27 cellular contexts compared by ENCODE assay signal in the genomic region with DNA sequence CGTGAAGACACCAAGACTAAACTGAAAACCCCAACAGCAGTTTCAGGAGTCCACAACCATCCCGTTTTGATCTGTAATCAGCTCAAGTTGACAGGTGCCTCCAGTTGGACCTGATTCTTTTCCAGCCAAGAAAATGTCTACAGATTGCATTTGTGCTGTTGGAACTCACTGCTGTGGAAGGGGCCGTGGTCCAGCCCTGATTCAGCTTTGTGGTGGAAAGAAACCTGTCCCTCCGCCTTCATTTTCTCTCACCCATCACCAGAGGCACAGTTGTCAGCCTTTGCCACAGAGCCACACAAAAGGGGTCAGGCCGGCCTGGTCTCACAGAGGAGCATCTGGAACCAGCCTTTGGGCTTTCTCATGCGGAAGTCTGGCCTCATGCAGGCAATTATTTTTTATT.
"Had no signal": no experiment of that assay in that cellular context is flagged by ENCODE, and none has a peak within 500 bp of the region (broad histone marks: within the 10 kb centered on the region; RNA-seq: fewer than 3 reads in every experiment).

No MANE protein-coding gene starts in this region.

- H3K4me1 ChIP-seq: ascending aorta, breast epithelium, colonic mucosa, esophagus squamous epithelium, gastroesophageal sphincter had no signal

- H3K4me3 ChIP-seq: ascending aorta, breast epithelium, cardiac muscle cell, colonic mucosa, esophagus squamous epithelium, gastroesophageal sphincter had no signal

- H3K27ac ChIP-seq: ascending aorta, breast epithelium, cardiac muscle cell, colonic mucosa, epithelial cell of prostate, esophagus squamous epithelium, gastroesophageal sphincter had no signal

- ATAC-seq: activated CD4-positive, alpha-beta T cell treated with anti-CD3 and anti-CD28 coated beads for 36 hours; activated CD8-positive, alpha-beta memory T cell treated with anti-CD3 and anti-CD28 coated beads, Interleukin-2, amount 10 ng/mL, durations not matched to agents 7 days and 5 days; activated CD8-positive, alpha-beta T cell treated with anti-CD3 and anti-CD28 coated beads, Interleukin-2, amount 10 ng/mL, durations not matched to agents 7 days and 5 days; activated naive CD4-positive, alpha-beta T cell treated with anti-CD3 and anti-CD28 coated beads, Interleukin-2, amount 50 U/mL, for 72 hours; gastroesophageal sphincter had no signal

- H3K9me3 ChIP-seq: ascending aorta, breast epithelium, colonic mucosa, esophagus squamous epithelium, gastroesophageal sphincter had no signal

- H3K27me3 ChIP-seq: ascending aorta, breast epithelium, cardiac muscle cell, colonic mucosa, esophagus squamous epithelium, gastroesophageal sphincter had no signal

- DNase-seq: activated CD4-positive, alpha-beta memory T cell treated with anti-CD3 and anti-CD28 coated beads for 36 hours; activated CD4-positive, alpha-beta T cell treated with anti-CD3 and anti-CD28 coated beads for 36 hours; activated CD4-positive, alpha-beta T cell treated with anti-CD3 and anti-CD28 coated beads, Interleukin-2, amount 10 ng/mL, durations not matched to agents 24 days and 14 days; activated CD4-positive, CD25-positive, alpha-beta regulatory T cell; activated CD4-positive, CD25-positive, alpha-beta regulatory T cell treated with anti-CD3 and anti-CD28 coated beads, Interleukin-2, amount 50 U/mL, for 72 hours; activated CD8-positive, alpha-beta memory T cell treated with anti-CD3 and anti-CD28 coated beads, Interleukin-2, amount 10 ng/mL, durations not matched to agents 7 days and 5 days; activated CD8-positive, alpha-beta memory T cell treated with anti-CD3 and anti-CD28 coated beads, Interleukin-2, amount 50 U/mL, for 4 hours; activated CD8-positive, alpha-beta T cell treated with anti-CD3 and anti-CD28 coated beads, Interleukin-2, amount 10 ng/mL, durations not matched to agents 7 days and 5 days; activated effector memory CD4-positive, alpha-beta T cell treated with anti-CD3 and anti-CD28 coated beads, Interleukin-2, amount 50 U/mL, for 16 hours; activated naive CD4-positive, alpha-beta T cell; activated naive CD4-positive, alpha-beta T cell treated with anti-CD3 and anti-CD28 coated beads, Interleukin-2, amount 10 ng/mL, durations not matched to agents 7 days and 5 days; activated naive CD8-positive, alpha-beta T cell treated with anti-CD3 and anti-CD28 coated beads, Interleukin-2, amount 10 ng/mL, durations not matched to agents 7 days and 5 days; activated T-cell treated with anti-CD3 and anti-CD28 coated beads, Interleukin-2, amount 50 U/mL, for 1 hour; activated T-cell treated with anti-CD3 and anti-CD28 coated beads, Interleukin-2, amount 50 U/mL, for 48 hours; central memory CD4-positive, alpha-beta T cell; cerebellar nuclear complex; colonic mucosa; effector CD8-positive, alpha-beta T cell; esophagus squamous epithelium; foreskin melanocyte; T-helper 2 cell had no signal

- H3K36me3 ChIP-seq: ascending aorta, breast epithelium, cardiac muscle cell, colonic mucosa, esophagus squamous epithelium, gastroesophageal sphincter had no signal
